15 cellular contexts compared by ENCODE assay signal in genomic region chr12:5973461-5974115, GRCh38. TPM values are rescaled to one million over a fixed set of nuclear protein-coding genes. Genes with fewer than 3 reads are reported as not detected.
DNase-seq lines count a peak whose midpoint lies in the region; ATAC-seq and TF ChIP-seq lines count a peak whose summit lies in the region.
"Had no signal": no experiment of that assay in that cellular context is flagged by ENCODE, and none has a peak within 500 bp of the region (broad histone marks: within the 10 kb centered on the region; RNA-seq: fewer than 3 reads in every experiment).

No MANE protein-coding gene starts in this region.

- H3K9me3 Mint-ChIP-seq in endodermal cell, result no peaks in the 10 kb centered on the region
- H3K9me3 Mint-ChIP-seq: CD4-positive, CD25-positive, alpha-beta regulatory T cell had no signal

- no TSS peak for BruUV-seq in PC-9 (replicated peaks; lab: Mats Ljungman, UMichigan)

- no peak overlapping the region for H3K14ac ChIP-seq in trophoblast cell (ENCODE audit: low read length)

- no peaks in the 10 kb centered on the region for H3K79me1 ChIP-seq in trophoblast cell (ENCODE audit: low read length)

- no peak overlapping the region for H3K4ac ChIP-seq in trophoblast cell (ENCODE audit: low read depth, low read length)

- H3K4me3 ChIP-seq in heart left ventricle (no peak overlapping the region), right atrium auricular region (no peak overlapping the region), endodermal cell (ENCODE audit: low read length) (no peak overlapping the region), trophoblast cell (ENCODE audit: low read depth, low read length) (no peak overlapping the region), PC-9 (no peak overlapping the region), foreskin fibroblast (ENCODE audit: low read depth in 1 of 2, low read length in 2 of 2) (no peak overlapping the region)
- H3K4me3 ChIP-seq: BLaER1 treated with 17β-estradiol and CSF1 and Interleukin-3, amounts not matched to agents 10 nM and 100 nM; HAP-1 had no signal

- H4K20me1 ChIP-seq in PC-9 (ENCODE audit: insufficient read depth), result no peaks in the 10 kb centered on the region
- H4K20me1 ChIP-seq: BLaER1 treated with 17β-estradiol and CSF1 and Interleukin-3, amounts not matched to agents 10 nM and 100 nM had no signal

- POLR2A ChIA-PET in PC-9 (lab: Charles Lee; ENCODE audit: unreplicated experiment), result no interaction called here

- H3K4me1 Mint-ChIP-seq in endodermal cell, result no peaks in the 10 kb centered on the region
- H3K4me1 Mint-ChIP-seq: CD4-positive, CD25-positive, alpha-beta regulatory T cell had no signal

- DNase-seq in heart left ventricle (no peak), right atrium auricular region (ENCODE audit: low spot score) (no peak), endodermal cell (peak; percentile 36), left ventricle myocardium superior (no peak), trophoblast cell (peak; percentile 83 to 87), PC-9 (no peak), foreskin fibroblast (no peak)
- DNase-seq: ACHN; CD4-positive, CD25-positive, alpha-beta regulatory T cell; DMS53; GOT3 had no signal

- no peak overlapping the region for H3K27ac Mint-ChIP-seq in endodermal cell
- H3K27ac Mint-ChIP-seq: CD4-positive, CD25-positive, alpha-beta regulatory T cell had no signal

- peaks cover 88% of the 10 kb centered on the region for H3K36me3 Mint-ChIP-seq in endodermal cell (ENCODE audit: low read depth)
- H3K36me3 Mint-ChIP-seq: CD4-positive, CD25-positive, alpha-beta regulatory T cell had no signal

- H4K12ac ChIP-seq in trophoblast cell (ENCODE audit: low read depth, low read length), result no peak overlapping the region

- H3K9ac ChIP-seq in endodermal cell (ENCODE audit: extremely low read depth, low read length, poor library complexity, severe bottlenecking) (no peak overlapping the region), trophoblast cell (ENCODE audit: low read length) (no peak overlapping the region)
- H3K9ac ChIP-seq: BLaER1 treated with 17β-estradiol and CSF1 and Interleukin-3, amounts not matched to agents 10 nM and 100 nM had no signal

- no peak overlapping the region for H3K4me3 Mint-ChIP-seq in endodermal cell
- H3K4me3 Mint-ChIP-seq: CD4-positive, CD25-positive, alpha-beta regulatory T cell had no signal

- WGBS in heart left ventricle, 4 donors, result 57 to 71% (median 66%) methylated on average over 7 to 8 of the region's 8 CpGs
- WGBS in endodermal cell (ENCODE audit: insufficient coverage in 1 of 2, insufficient read length in 1 of 2), 2 experiments, result 67 to 94% methylated on average over 2 to 8 of the region's 8 CpGs
- WGBS in trophoblast cell (ENCODE audit: extremely low coverage, insufficient coverage, insufficient read length), result no CpG with 5 or more reads among the region's 8 CpGs

- H4K91ac ChIP-seq in trophoblast cell (ENCODE audit: low read depth, low read length), result no peak overlapping the region

- no peak overlapping the region for H2AK5ac ChIP-seq in trophoblast cell (ENCODE audit: low read length)

- H3K79me2 ChIP-seq in trophoblast cell (ENCODE audit: control insufficient read depth, insufficient read depth, low read length, poor library complexity), result no peaks in the 10 kb centered on the region
- H3K79me2 ChIP-seq in PC-9 (ENCODE audit: low read depth), result no peaks in the 10 kb centered on the region

- H3K27me3 ChIP-seq in heart left ventricle (peaks cover 0 to under 1% (median 0%) of the 10 kb centered on the region in 9 donors), right atrium auricular region (no peaks in the 10 kb centered on the region), endodermal cell (ENCODE audit: control insufficient read depth, insufficient read depth, low read length, poor library complexity, severe bottlenecking) (no peaks in the 10 kb centered on the region), trophoblast cell (ENCODE audit: insufficient read depth, low read length) (no peaks in the 10 kb centered on the region), PC-9 (ENCODE audit: insufficient read depth, low read depth) (peaks cover 96% of the 10 kb centered on the region)
- H3K27me3 ChIP-seq: BLaER1 treated with 17β-estradiol and CSF1 and Interleukin-3, amounts not matched to agents 10 nM and 100 nM had no signal

- H2BK5ac ChIP-seq in trophoblast cell (ENCODE audit: low read depth, low read length, poor library complexity), result no peak overlapping the region

- no peak overlapping the region for H3K27ac ChIP-seq in heart left ventricle
- H3K27ac ChIP-seq in right atrium auricular region, result no peak overlapping the region
- no peak overlapping the region for H3K27ac ChIP-seq in endodermal cell (ENCODE audit: low read depth, low read length)
- no peak overlapping the region for H3K27ac ChIP-seq in trophoblast cell (ENCODE audit: low read depth, low read length)
- H3K27ac ChIP-seq in PC-9, result no peak overlapping the region
- H3K27ac ChIP-seq: BLaER1 treated with 17β-estradiol and CSF1 and Interleukin-3, amounts not matched to agents 10 nM and 100 nM had no signal

- H3K9me2 ChIP-seq in PC-9 (ENCODE audit: insufficient read depth), result no peaks in the 10 kb centered on the region

- intact Hi-C loops in heart left ventricle (cut with DNase I), result no loop called here
- intact Hi-C loops in left ventricle myocardium superior (cut with micrococcal nuclease), result no loop called here
- intact Hi-C loops in PC-9 (cut with micrococcal nuclease; ENCODE audit: unreplicated experiment), result no loop called here

- H2AFZ ChIP-seq in trophoblast cell (ENCODE audit: insufficient read depth, low read length, poor library complexity) (no peak overlapping the region), PC-9 (no peak overlapping the region)

- H3K9me3 ChIP-seq in heart left ventricle, result no peaks in the 10 kb centered on the region
- H3K9me3 ChIP-seq in right atrium auricular region, result no peaks in the 10 kb centered on the region
- H3K9me3 ChIP-seq in endodermal cell (ENCODE audit: control insufficient read depth, low read length), result no peaks in the 10 kb centered on the region
- H3K9me3 ChIP-seq in trophoblast cell (ENCODE audit: insufficient read depth, low read depth, low read length), result no peaks in the 10 kb centered on the region
- no peaks in the 10 kb centered on the region for H3K9me3 ChIP-seq in PC-9 (ENCODE audit: insufficient read depth, low read depth)
- H3K9me3 ChIP-seq: HAP-1 had no signal

- no peak overlapping the region for H3K18ac ChIP-seq in trophoblast cell (ENCODE audit: low read length)

- H4K8ac ChIP-seq in trophoblast cell (ENCODE audit: low read depth, low read length), result no peak overlapping the region

- H3K4me2 ChIP-seq in trophoblast cell (ENCODE audit: low read length) (no peak overlapping the region), PC-9 (no peak overlapping the region)

- H3K4me1 ChIP-seq in heart left ventricle (peaks cover 0 to 28% (median 8%) of the 10 kb centered on the region in 12 donors), right atrium auricular region (peaks cover 0 to 9% of the 10 kb centered on the region in 2 donors), endodermal cell (ENCODE audit: control insufficient read depth, insufficient read depth, low read length) (no peaks in the 10 kb centered on the region), trophoblast cell (ENCODE audit: control insufficient read depth in 1 of 2, insufficient read depth in 2 of 2, low read length in 2 of 2) (peaks cover 2 to 3% of the 10 kb centered on the region in 2 experiments), PC-9 (replicated peaks; ENCODE audit: insufficient read depth) (no peaks in the 10 kb centered on the region)
- H3K4me1 ChIP-seq: HAP-1 had no signal

- no peak overlapping the region for H3K23ac ChIP-seq in trophoblast cell (ENCODE audit: low read length)

- ATAC-seq in heart left ventricle, result peak in 3 of 4 donors; percentile 37 to 65 (median 59)
- peak; percentile 46 for ATAC-seq in left ventricle myocardium superior
- ATAC-seq in GM18505 (IDR thresholded peaks at IDR 0.05; ENCODE audit: unreplicated experiment), result no peak
- ATAC-seq: HepG2 had no signal

- H3K36me3 ChIP-seq in heart left ventricle, result peaks cover 0 to 82% (median 35%) of the 10 kb centered on the region in 9 donors
- H3K36me3 ChIP-seq in right atrium auricular region, result peaks cover 9% of the 10 kb centered on the region
- H3K36me3 ChIP-seq in endodermal cell (ENCODE audit: control insufficient read depth, insufficient read depth, low read length), result peaks cover 38% of the 10 kb centered on the region
- no peaks in the 10 kb centered on the region for H3K36me3 ChIP-seq in trophoblast cell (ENCODE audit: control insufficient read depth in 1 of 2, insufficient read depth in 2 of 2, low read length in 2 of 2)
- H3K36me3 ChIP-seq in PC-9 (ENCODE audit: low read depth), result no peaks in the 10 kb centered on the region
- H3K36me3 ChIP-seq: BLaER1 treated with 17β-estradiol and CSF1 and Interleukin-3, amounts not matched to agents 10 nM and 100 nM; HAP-1 had no signal

- CTCF ChIA-PET in PC-9 (lab: Charles Lee), result no interaction called here

- TF ChIP-seq POLR2A in heart left ventricle (IDR thresholded peaks at IDR 0.05) (no peak), GM18505 (IDR thresholded peaks at IDR 0.05; ENCODE audit: borderline replicate concordance, extremely low read depth, insufficient read depth, insufficient read length) (no peak)

- no peaks in the 10 kb centered on the region for H3F3A ChIP-seq in PC-9 (ENCODE audit: insufficient read depth, low read depth)

- H2BK12ac ChIP-seq in trophoblast cell (ENCODE audit: low read length), result no peak overlapping the region

- no peak overlapping the region for H2BK120ac ChIP-seq in trophoblast cell (ENCODE audit: insufficient read depth, low read length, poor library complexity)

- TF ChIP-seq CTCF in heart left ventricle (IDR thresholded peaks at IDR 0.05) (no peak), right atrium auricular region (IDR thresholded peaks at IDR 0.05) (no peak), endodermal cell (conservative IDR thresholded peaks at IDR 0.05) (no peak), PC-9 (conservative IDR thresholded peaks at IDR 0.05) (no peak), foreskin fibroblast (IDR thresholded peaks at IDR 0.05; ENCODE audit: low read depth, low read length) (no peak)

- no peaks in the 10 kb centered on the region for H3K27me3 Mint-ChIP-seq in endodermal cell (ENCODE audit: insufficient read depth)

RNA-seq across cellular contexts. Expression of gene ANO2, which starts 28.5 kb away (rescaled TPM):
- total RNA-seq in heart left ventricle (10 to 100 TPM in 5 of 9 donors, 1 to 10 TPM in 4; 3.4 to 19.4 (median 10.0) TPM), right atrium auricular region (1 to 10 TPM; 2.8 to 9.3 TPM), endodermal cell (10 to 100 TPM; 14.3 to 28.5 TPM), left ventricle myocardium superior (16.1 TPM), PC-9 (2021) (not detected in 2 replicates)
- polyA plus RNA-seq in heart left ventricle, result 1 to 10 TPM; 3.8 to 6.8 TPM
- 4.3 TPM for polyA plus RNA-seq in endodermal cell (2013, experiment 1 of 2)
- polyA plus RNA-seq in endodermal cell (2013, experiment 2 of 2), result 5.0 TPM
- 0.99 and 1.2 TPM in 2 replicates for polyA plus RNA-seq in trophoblast cell (2013)
- total RNA-seq: HepG2 had no signal
- polyA plus RNA-seq: CD4-positive, CD25-positive, alpha-beta regulatory T cell had no signal

Comparison
In these comparisons a context has a peak if more than half of its experiments do, and no peak if none do; other contexts are left out.
1. DNase-seq: peak in endodermal cell (single experiment) and trophoblast cell (2 of 2); none in heart left ventricle (0 of 5), right atrium auricular region (single experiment), left ventricle myocardium superior (single experiment), PC-9 (0 of 2) and foreskin fibroblast (0 of 2).